Comparison of ENCODE assay signal across 27 cellular contexts in genomic region chr1:235180916-235181315, GRCh38.
"Had no signal": no experiment of that assay in that cellular context is flagged by ENCODE, and none has a peak within 500 bp of the region (broad histone marks: within the 10 kb centered on the region; RNA-seq: fewer than 3 reads in every experiment).

No MANE protein-coding gene starts in this region.

- H3K4me3 ChIP-seq: left ventricle myocardium inferior, lung, neural progenitor cell, ovary, right atrium auricular region, right lobe of liver, skin epidermis, tibial nerve, uterus had no signal

- H3K36me3 ChIP-seq: ovary, uterus had no signal

- H2AFZ ChIP-seq: neural progenitor cell had no signal

- FAIRE-seq: kidney had no signal

- H3K9me3 ChIP-seq: left ventricle myocardium inferior, neutrophil, ovary, right atrium auricular region, right lobe of liver, tibial nerve, uterus had no signal

- H3K27me3 ChIP-seq: neural progenitor cell, neutrophil, ovary, right atrium auricular region, right lobe of liver, tibial nerve, uterus had no signal

- ATAC-seq: right lobe of liver; stimulated activated memory B cell treated with anti-CD40 and anti-IgM and Interleukin-4, amounts not matched to agents 10 μg/mL and 1 μg/mL and 100 μg/mL, for 72 hours had no signal

- H3K9ac ChIP-seq: neural progenitor cell had no signal

- H3K27ac ChIP-seq: left ventricle myocardium inferior, neural progenitor cell, neutrophil, ovary, right atrium auricular region, right lobe of liver, skin epidermis, tibial nerve, uterus had no signal

- H3K4me1 ChIP-seq: left ventricle myocardium inferior, neural progenitor cell, right atrium auricular region, right lobe of liver, tibial nerve, uterus had no signal

- H3K4me2 ChIP-seq: neural progenitor cell had no signal

- DNase-seq: hypothalamus; immature natural killer cell; kidney; left ventricle myocardium inferior; mesendoderm; naive B cell; natural killer cell; nephron progenitor cell; occipital lobe; ovary; right lobe of liver; stimulated activated CD4-positive, alpha-beta T cell treated with anti-CD3 and anti-CD28 coated beads, Interleukin-12 subunit alpha, Interleukin-12 subunit beta, amount 100 ng/mL, for 4 hours; stimulated activated CD4-positive, alpha-beta T cell treated with anti-CD3 and anti-CD28 coated beads, Interleukin-15, amount 100 ng/mL, for 24 hours; stimulated activated CD4-positive, alpha-beta T cell treated with anti-CD3 and anti-CD28 coated beads, Interleukin-2, amount 100 ng/mL, for 48 hours; stimulated activated CD4-positive, alpha-beta T cell treated with anti-CD3 and anti-CD28 coated beads, Interleukin-4, amount 100 ng/mL, for 4 hours; stimulated activated CD8-positive, alpha-beta memory T cell treated with anti-CD3 and anti-CD28 coated beads, Interleukin-4, amount 100 ng/mL, for 48 hours; stimulated activated naive CD4-positive, alpha-beta T cell treated with Interleukin-2 at 50 U/mL for 16 hours; stimulated activated naive CD8-positive, alpha-beta T cell treated with anti-CD3 and anti-CD28 coated beads, Interleukin-15, amount 100 ng/mL, for 72 hours; substantia nigra; uterus had no signal
